8 cellular contexts compared by ENCODE assay signal in genomic region chr13:93226623-93227279, GRCh38. TPM values are rescaled to one million over a fixed set of nuclear protein-coding genes. Genes with fewer than 3 reads are reported as not detected.
A peak's percentile ranks its signal among the peaks of the same experiment; 100 is the strongest.
DNase-seq lines count a peak whose midpoint lies in the region; ATAC-seq and TF ChIP-seq lines count a peak whose summit lies in the region.

Gene GPC6, plus strand, starts transcription at chr13:93226807.

- H2BK120ac ChIP-seq in neuronal stem cell (ENCODE audit: low read depth, low read length): peak within 1 kb of the TSS; percentile 88

- H3K36me3 ChIP-seq in MG63 (no peaks in the 10 kb centered on the region), SK-N-MC (ENCODE audit: insufficient read depth, low read length) (no peaks in the 10 kb centered on the region), neuronal stem cell (replicated peaks in 1 of 2; ENCODE audit: control insufficient read depth in 2 of 2, insufficient read depth in 2 of 2, low read length in 2 of 2) (no peaks in the 10 kb centered on the region)

- peak within 1 kb of the TSS; percentile 99 for H3K18ac ChIP-seq in neuronal stem cell (ENCODE audit: low read length)

- ATAC-seq in HG02970 (IDR thresholded peaks at IDR 0.05; ENCODE audit: low FRiP score, unreplicated experiment): no peak

- H4K91ac ChIP-seq in neuronal stem cell (ENCODE audit: low read depth, low read length, poor library complexity): no peak within 1 kb of the TSS

- H3K9me3 ChIP-seq in MG63 (no peaks in the 10 kb centered on the region), SK-N-MC (ENCODE audit: low read depth, low read length) (no peaks in the 10 kb centered on the region), neuronal stem cell (replicated peaks in 1 of 2; ENCODE audit: control insufficient read depth in 2 of 2, insufficient read depth in 1 of 2, low read depth in 1 of 2, low read length in 2 of 2) (no peaks in the 10 kb centered on the region)

- peak within 1 kb of the TSS; percentile 96 for H2AFZ ChIP-seq in neuronal stem cell (ENCODE audit: low read length)

- peak within 1 kb of the TSS; percentile 46 for H3K4ac ChIP-seq in neuronal stem cell (ENCODE audit: low read length)

- H3K14ac ChIP-seq in neuronal stem cell (ENCODE audit: low read length): peak within 1 kb of the TSS; percentile 100

- H3K79me1 ChIP-seq in neuronal stem cell (ENCODE audit: low read depth, low read length): peaks cover 3% of the 10 kb centered on the region

- H3K23ac ChIP-seq in neuronal stem cell (ENCODE audit: low read depth, low read length, poor library complexity): peak within 1 kb of the TSS; percentile 94

- H3K27ac ChIP-seq in SK-N-MC (peak within 1 kb of the TSS; percentile 92), neuronal stem cell (replicated peaks; ENCODE audit: low read length) (peak within 1 kb of the TSS; percentile 93)

- H3K9ac ChIP-seq in SK-N-MC (ENCODE audit: insufficient read length) (peak within 1 kb of the TSS; percentile 89), neuronal stem cell (ENCODE audit: low read depth, low read length, poor library complexity) (peak within 1 kb of the TSS; percentile 95)

- peak within 1 kb of the TSS; percentile 98 for H2BK5ac ChIP-seq in neuronal stem cell (ENCODE audit: low read length)

- H3K4me1 ChIP-seq in neuronal stem cell (ENCODE audit: control insufficient read depth in 2 of 2, insufficient read depth in 1 of 2, low read depth in 1 of 2, low read length in 2 of 2): peaks cover 8 to 49% of the 10 kb centered on the region in 2 donors

- peak within 1 kb of the TSS; percentile 14 for H2AK5ac ChIP-seq in neuronal stem cell (ENCODE audit: low read depth, low read length)

- H2BK15ac ChIP-seq in neuronal stem cell (ENCODE audit: low read length): peak within 1 kb of the TSS; percentile 86

- H3K4me3 ChIP-seq in MG63 (peak within 1 kb of the TSS; percentile 85), SK-N-MC (peak within 1 kb of the TSS; percentile 89), fibroblast of villous mesenchyme (ENCODE audit: low read depth, low read length) (peak within 1 kb of the TSS; percentile 90), neuronal stem cell (ENCODE audit: low read length in 2 of 2) (peak within 1 kb of the TSS; percentile 86 to 98)

- H3K27me3 ChIP-seq in MG63 (no peaks in the 10 kb centered on the region), neuronal stem cell (ENCODE audit: control insufficient read depth in 3 of 3, insufficient read depth in 3 of 3, low read depth in 1 of 3, low read length in 3 of 3) (no peaks in the 10 kb centered on the region)

- H3K4me2 ChIP-seq in neuronal stem cell (ENCODE audit: insufficient read depth, low read length, poor library complexity, severe bottlenecking): peak within 1 kb of the TSS; percentile 80

- no peak for TF ChIP-seq CTCF in fibroblast of villous mesenchyme (IDR thresholded peaks at IDR 0.05; ENCODE audit: insufficient read depth, low read depth, low read length)

- peak within 1 kb of the TSS; percentile 77 for H2BK12ac ChIP-seq in neuronal stem cell (ENCODE audit: low read length)

- peak within 1 kb of the TSS; percentile 53 for H4K8ac ChIP-seq in neuronal stem cell (ENCODE audit: low read depth, low read length)

- no CpG with 5 or more reads among the region's 31 CpGs for WGBS in neuronal stem cell (ENCODE audit: extremely low coverage in 2 of 2, insufficient read length in 2 of 2, insufficient replicate concordance in 1 of 2), 2 donors

- DNase-seq in AG20443 (ENCODE audit: low spot score): peak; percentile 69
- DNase-seq in MG63: peak; percentile 76
- peak; percentile 92 for DNase-seq in SK-N-MC (ENCODE audit: low read depth, low spot score)
- DNase-seq in fibroblast of villous mesenchyme (ENCODE audit: low read depth): peak; percentile 92
- DNase-seq in neuronal stem cell (ENCODE audit: low spot score): peak; percentile 89
- no peak for DNase-seq in activated CD4-positive, alpha-beta T cell treated with anti-CD3 and anti-CD28 coated beads, Interleukin-2, amount 50 U/mL, for 1 hour
- DNase-seq in activated CD4-positive, CD25-positive, alpha-beta regulatory T cell (lab: John Stamatoyannopoulos, UW): no peak

RNA-seq across cellular contexts. Expression of gene GPC6, which starts in this region (rescaled TPM):
- 4.1 and 10.1 TPM in 2 replicates for total RNA-seq in MG63 (2014; rRNA removed; shearing (Covaris generic); ENCODE audit: low replicate concordance)
- 6.0 and 16.1 TPM in 2 replicates for total RNA-seq in fibroblast of villous mesenchyme
- polyA plus RNA-seq in neuronal stem cell (2013, experiment 1 of 2): 18.8 TPM
- polyA plus RNA-seq in neuronal stem cell (2013, experiment 2 of 2): 20.0 TPM

Comparison
In these comparisons a context has a peak if more than half of its experiments do, and no peak if none do; other contexts are left out.
1. DNase-seq: peak in AG20443 (single experiment), MG63 (single experiment), SK-N-MC (single experiment), fibroblast of villous mesenchyme (single experiment) and neuronal stem cell (single experiment); none in activated CD4-positive, alpha-beta T cell treated with anti-CD3 and anti-CD28 coated beads, Interleukin-2, amount 50 U/mL, for 1 hour (single experiment) and activated CD4-positive, CD25-positive, alpha-beta regulatory T cell (0 of 4).
2. Peak in every context shown above with its lines, with median percentiles within 50 percentile points of each other: H3K4me3 ChIP-seq.